In the genomic region with DNA sequence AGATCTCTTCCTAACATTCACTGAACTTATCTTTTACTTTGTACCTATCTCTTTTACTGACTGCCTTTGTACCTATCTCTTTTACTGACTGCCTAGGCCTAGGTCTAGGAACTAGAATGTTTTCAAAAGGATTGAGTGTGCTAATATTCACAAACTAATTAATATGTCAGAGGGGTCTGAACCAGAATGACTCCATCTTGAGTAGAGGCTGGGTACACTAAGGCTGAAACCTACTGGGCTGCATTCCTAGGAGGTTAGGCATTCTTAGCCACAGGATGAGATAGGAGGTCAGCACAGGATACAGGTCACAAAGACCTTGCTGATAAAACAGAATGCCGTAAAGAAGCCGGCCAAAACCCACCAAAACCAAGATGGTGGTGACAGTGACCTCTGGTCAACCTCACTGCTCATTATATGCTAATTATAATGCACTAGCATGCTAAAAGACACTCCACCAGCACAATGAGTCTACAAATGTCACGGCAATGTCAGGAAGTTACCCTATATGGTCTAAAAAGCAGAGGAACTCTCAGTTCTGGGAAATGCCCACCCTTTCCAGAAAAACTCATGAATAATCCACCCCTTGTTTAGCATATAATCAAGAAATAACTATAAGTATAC, we compare ENCODE assay signal across 13 cellular contexts. TPM values are rescaled to one million over a fixed set of nuclear protein-coding genes. Genes with fewer than 3 reads are reported as not detected.
DNase-seq lines count a peak whose midpoint lies in the region; TF ChIP-seq lines count a peak whose summit lies in the region.
"Had no signal": no experiment of that assay in that cellular context is flagged by ENCODE, and none has a peak within 500 bp of the region (broad histone marks: within the 10 kb centered on the region; RNA-seq: fewer than 3 reads in every experiment).

No MANE protein-coding gene starts in this region.

- H3K4me2 ChIP-seq in GM23248 (ENCODE audit: unreplicated experiment): peak overlapping the region; percentile 99

- H3K36me3 ChIP-seq in CD8-positive, alpha-beta memory T cell (ENCODE audit: insufficient read depth, low read length): no peaks in the 10 kb centered on the region
- H3K36me3 ChIP-seq in GM23248 (ENCODE audit: low read depth): no peaks in the 10 kb centered on the region
- H3K36me3 ChIP-seq: uterus had no signal

- no peak overlapping the region for H3K4me3 ChIP-seq in CD8-positive, alpha-beta memory T cell (ENCODE audit: low read length)
- H3K4me3 ChIP-seq in GM23248: no peak overlapping the region
- H3K4me3 ChIP-seq: uterus had no signal

- H3K27me3 Mint-ChIP-seq in CD8-positive, alpha-beta memory T cell: peaks cover 13 to 46% of the 10 kb centered on the region in 2 donors
- no peaks in the 10 kb centered on the region for H3K27me3 Mint-ChIP-seq in mesothelial cell of epicardium (ENCODE audit: low read depth)
- peaks cover 33% of the 10 kb centered on the region for H3K27me3 Mint-ChIP-seq in activated CD4-positive, alpha-beta T cell treated with anti-CD3 and anti-CD28 coated beads, Interleukin-2, amount 10 ng/mL, durations not matched to agents 7 days and 5 days

- H3K27ac Mint-ChIP-seq in CD8-positive, alpha-beta memory T cell: no peak overlapping the region
- H3K27ac Mint-ChIP-seq in mesothelial cell of epicardium: peak overlapping the region; percentile 90
- no peak overlapping the region for H3K27ac Mint-ChIP-seq in activated CD4-positive, alpha-beta T cell treated with anti-CD3 and anti-CD28 coated beads, Interleukin-2, amount 10 ng/mL, durations not matched to agents 7 days and 5 days
- H3K27ac Mint-ChIP-seq: nephron progenitor cell; T-helper 1 cell treated with Interleukin-12 subunit alpha and Interleukin-12 subunit beta and Interleukin-4 antibody, amounts not matched to agents 30 μg/mL and 1 μg/mL, for 36 hours had no signal

- no peak overlapping the region for H3K4me3 Mint-ChIP-seq in CD8-positive, alpha-beta memory T cell
- H3K4me3 Mint-ChIP-seq in mesothelial cell of epicardium: peak overlapping the region; percentile 1
- no peak overlapping the region for H3K4me3 Mint-ChIP-seq in activated CD4-positive, alpha-beta T cell treated with anti-CD3 and anti-CD28 coated beads, Interleukin-2, amount 10 ng/mL, durations not matched to agents 7 days and 5 days
- H3K4me3 Mint-ChIP-seq: T-helper 1 cell treated with Interleukin-12 subunit alpha and Interleukin-12 subunit beta and Interleukin-4 antibody, amounts not matched to agents 30 μg/mL and 1 μg/mL, for 36 hours had no signal

- peaks cover 27% of the 10 kb centered on the region for H3K79me2 ChIP-seq in GM23248 (ENCODE audit: insufficient read depth)

- H3K36me3 Mint-ChIP-seq in CD8-positive, alpha-beta memory T cell: peaks cover 0 to 1% (median 0%) of the 10 kb centered on the region in 3 donors
- no peaks in the 10 kb centered on the region for H3K36me3 Mint-ChIP-seq in mesothelial cell of epicardium
- no peaks in the 10 kb centered on the region for H3K36me3 Mint-ChIP-seq in activated CD4-positive, alpha-beta T cell treated with anti-CD3 and anti-CD28 coated beads, Interleukin-2, amount 10 ng/mL, durations not matched to agents 7 days and 5 days (ENCODE audit: low read depth)

- CTCF ChIA-PET in CD8-positive, alpha-beta memory T cell (lab: Charles Lee): no interaction called here
- CTCF ChIA-PET in activated CD4-positive, alpha-beta T cell treated with anti-CD3 and anti-CD28 coated beads, Interleukin-2, amount 10 ng/mL, durations not matched to agents 7 days and 5 days (lab: Charles Lee): interaction anchor here (1.2 kb wide), 2 partner anchors 13 to 31 kb away, joined by 3 read pairs; no protein-coding TSS in a partner anchor

- 66 to 82% methylated on average over 3 of the region's 3 CpGs for WGBS in GM23248 (ENCODE audit: low coverage in 1 of 2, low lambda C conversion rate in 2 of 2, missing lambda C conversion rate in 2 of 2), 2 experiments

- H3K27ac ChIP-seq in CD8-positive, alpha-beta memory T cell (ENCODE audit: low read depth, low read length): peak overlapping the region; percentile 68
- H3K27ac ChIP-seq in GM23248 (peak overlapping the region; percentile 87; the same call in 1 of the 2 replicates), VCaP (peak overlapping the region; percentile 36)
- H3K27ac ChIP-seq: uterus had no signal

- H3K9ac ChIP-seq in GM23248: no peak overlapping the region

- H3K9me2 ChIP-seq in GM23248 (ENCODE audit: insufficient read depth): no peaks in the 10 kb centered on the region

- no peaks in the 10 kb centered on the region for H3K9me3 ChIP-seq in CD8-positive, alpha-beta memory T cell (ENCODE audit: low read length)
- no peaks in the 10 kb centered on the region for H3K9me3 ChIP-seq in GM23248 (ENCODE audit: low read depth)
- H3K9me3 ChIP-seq: uterus had no signal

- no peaks in the 10 kb centered on the region for H3K9me3 Mint-ChIP-seq in CD8-positive, alpha-beta memory T cell
- H3K9me3 Mint-ChIP-seq in mesothelial cell of epicardium: no peaks in the 10 kb centered on the region
- no peaks in the 10 kb centered on the region for H3K9me3 Mint-ChIP-seq in activated CD4-positive, alpha-beta T cell treated with anti-CD3 and anti-CD28 coated beads, Interleukin-2, amount 10 ng/mL, durations not matched to agents 7 days and 5 days
- H3K9me3 Mint-ChIP-seq: nephron progenitor cell; T-helper 1 cell treated with Interleukin-12 subunit alpha and Interleukin-12 subunit beta and Interleukin-4 antibody, amounts not matched to agents 30 μg/mL and 1 μg/mL, for 36 hours had no signal

- TF ChIP-seq CTCF in VCaP (conservative IDR thresholded peaks at IDR 0.05) (no peak), mesothelial cell of epicardium (IDR thresholded peaks at IDR 0.05; ENCODE audit: unreplicated experiment) (no peak)

- peaks cover 32% of the 10 kb centered on the region for H3K4me1 ChIP-seq in CD8-positive, alpha-beta memory T cell (ENCODE audit: insufficient read depth, low read length)
- H3K4me1 ChIP-seq in GM23248 (ENCODE audit: insufficient read depth): peaks cover 68% of the 10 kb centered on the region
- H3K4me1 ChIP-seq: uterus had no signal

- H4K20me1 ChIP-seq in GM23248 (ENCODE audit: insufficient read depth): no peaks in the 10 kb centered on the region

- peaks cover 58% of the 10 kb centered on the region for H3F3A ChIP-seq in GM23248 (ENCODE audit: insufficient read depth)

- in situ Hi-C loops in GM23248 (cut with MboI): no loop called here

- H3K27me3 ChIP-seq in CD8-positive, alpha-beta memory T cell (ENCODE audit: insufficient read depth, low read length, poor library complexity, severe bottlenecking): peaks cover 11% of the 10 kb centered on the region
- no peaks in the 10 kb centered on the region for H3K27me3 ChIP-seq in GM23248 (replicated peaks; ENCODE audit: insufficient read depth)
- H3K27me3 ChIP-seq: uterus had no signal

- POLR2A ChIA-PET in CD8-positive, alpha-beta memory T cell (lab: Charles Lee): no interaction called here
- POLR2A ChIA-PET in activated CD4-positive, alpha-beta T cell treated with anti-CD3 and anti-CD28 coated beads, Interleukin-2, amount 10 ng/mL, durations not matched to agents 7 days and 5 days (lab: Charles Lee): no interaction called here

- DNase-seq in CD8-positive, alpha-beta memory T cell: no peak
- DNase-seq in GM23248 (peak; percentile 19), mesothelial cell of epicardium (ENCODE audit: low spot score in 2 of 2, unreplicated experiment in 2 of 2) (no peak), NCI-H2227 treated with DMSO at 0.1 percent for 48 hours (lab: John Stamatoyannopoulos, UW) (no peak), GM19238 (ENCODE audit: insufficient read length, low spot score) (no peak), AG08396 (ENCODE audit: low spot score) (no peak)
- no peak for DNase-seq in activated CD4-positive, alpha-beta T cell treated with anti-CD3 and anti-CD28 coated beads, Interleukin-2, amount 10 ng/mL, durations not matched to agents 7 days and 5 days
- DNase-seq: activated CD8-positive, alpha-beta memory T cell treated with anti-CD3 and anti-CD28 coated beads, Interleukin-2, amount 50 U/mL, for 4 hours; central memory CD4-positive, alpha-beta T cell; nephron progenitor cell; uterus had no signal

- no peak overlapping the region for H2AFZ ChIP-seq in GM23248

- peaks cover 5 to 20% (median 15%) of the 10 kb centered on the region in 3 donors for H3K4me1 Mint-ChIP-seq in CD8-positive, alpha-beta memory T cell
- peaks cover 82% of the 10 kb centered on the region for H3K4me1 Mint-ChIP-seq in mesothelial cell of epicardium
- H3K4me1 Mint-ChIP-seq in activated CD4-positive, alpha-beta T cell treated with anti-CD3 and anti-CD28 coated beads, Interleukin-2, amount 10 ng/mL, durations not matched to agents 7 days and 5 days: peaks cover 53% of the 10 kb centered on the region

RNA-seq across cellular contexts. Expression of gene RHOBTB3, which starts 2.5 kb away (rescaled TPM):
- under 1 TPM; 0.33 to 0.48 TPM for total RNA-seq in CD8-positive, alpha-beta memory T cell
- polyA plus RNA-seq in CD8-positive, alpha-beta memory T cell: 2.4 TPM
- total RNA-seq in GM23248 (2014; rRNA removed; shearing (Covaris generic)): 202 and 214 TPM in 2 replicates
- 147 and 149 TPM in 2 replicates for polyA plus RNA-seq in GM23248 (2016; fragmentation: Nextera tagmentation; extraction: Ambion mirVana)
- 146 to 154 TPM (median 153 TPM) in 3 replicates for total RNA-seq in mesothelial cell of epicardium
- total RNA-seq in activated CD4-positive, alpha-beta T cell treated with anti-CD3 and anti-CD28 coated beads, Interleukin-2, amount 10 ng/mL, durations not matched to agents 7 days and 5 days: 1 to 10 TPM in 1 of 2 experiments, under 1 TPM in 1; 0.74 to 1.4 TPM

RNA-seq across cellular contexts. Expression of gene SPATA9, which starts 45.8 kb away (rescaled TPM):
- total RNA-seq in CD8-positive, alpha-beta memory T cell: not detected
- not detected for polyA plus RNA-seq in CD8-positive, alpha-beta memory T cell
- total RNA-seq in GM23248 (2014; rRNA removed; shearing (Covaris generic)): 0.22 TPM in 1 of 2 replicates, not detected in the other
- polyA plus RNA-seq in GM23248 (2016; fragmentation: Nextera tagmentation; extraction: Ambion mirVana): 0.71 and 0.96 TPM in 2 replicates
- 0.74 to 1.3 TPM (median 0.95 TPM) in 3 replicates for total RNA-seq in mesothelial cell of epicardium
- not detected for total RNA-seq in activated CD4-positive, alpha-beta T cell treated with anti-CD3 and anti-CD28 coated beads, Interleukin-2, amount 10 ng/mL, durations not matched to agents 7 days and 5 days

Comparison
In these comparisons a context has a peak if more than half of its experiments do, and no peak if none do; other contexts are left out.
1. H3K27ac ChIP-seq: peak in every context shown above with its lines; median percentile 87 in GM23248; 68 in CD8-positive, alpha-beta memory T cell; 36 in VCaP.
2. RNA of gene RHOBTB3, which starts 2.5 kb away (total RNA-seq): 202 to 214 TPM in GM23248 and 146 to 154 TPM in mesothelial cell of epicardium; 0.74 to 1.4 TPM in activated CD4-positive, alpha-beta T cell treated with anti-CD3 and anti-CD28 coated beads, Interleukin-2, amount 10 ng/mL, durations not matched to agents 7 days and 5 days and 0.33 to 0.48 TPM in CD8-positive, alpha-beta memory T cell; every median in the first group is over 10 times any median in the second.